In the genomic region with DNA sequence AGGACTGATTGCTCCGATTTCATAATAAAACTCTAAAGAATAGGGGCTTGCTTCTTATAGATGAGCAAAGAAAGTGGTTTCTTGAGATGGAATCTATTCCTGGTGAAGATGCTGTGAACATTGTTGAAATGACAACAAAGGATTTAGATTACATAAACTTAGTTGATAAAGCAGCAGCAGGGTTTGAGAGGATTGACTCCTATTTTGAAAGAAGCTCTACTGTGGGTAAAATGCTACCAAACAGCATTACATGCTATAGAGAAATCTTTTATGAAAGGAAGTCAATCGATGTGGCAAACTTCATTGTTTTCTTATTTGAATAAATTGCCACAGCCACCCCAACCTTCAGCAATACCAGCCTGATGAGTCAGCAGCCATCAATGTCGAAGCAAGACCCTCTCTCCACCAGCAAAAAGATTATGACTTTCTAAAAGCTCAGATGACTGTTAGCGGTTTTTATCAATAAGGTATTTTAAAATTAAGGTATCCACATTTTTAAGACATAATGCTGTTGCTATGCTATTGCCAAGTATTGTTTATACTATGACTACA, we compare ENCODE assay signal across 1 cellular context.
TF ChIP-seq lines count a peak whose summit lies in the region.

No MANE protein-coding gene starts in this region.

TF ChIP-seq in endothelial cell of umbilical vein, 7 proteins besides CTCF, POLR2A, EP300 and RAD21:
- no peak for TF ChIP-seq FOS (IDR thresholded peaks at IDR 0.05; ENCODE audit: borderline replicate concordance, insufficient read depth, low read length)
- TF ChIP-seq JUN (IDR thresholded peaks at IDR 0.05; ENCODE audit: borderline replicate concordance, insufficient read depth, insufficient read length, low read depth): no peak
- TF ChIP-seq GATA2 (IDR thresholded peaks at IDR 0.05; ENCODE audit: insufficient read depth, insufficient read length, low read depth, low read length): no peak
- TF ChIP-seq, protein P1, sequence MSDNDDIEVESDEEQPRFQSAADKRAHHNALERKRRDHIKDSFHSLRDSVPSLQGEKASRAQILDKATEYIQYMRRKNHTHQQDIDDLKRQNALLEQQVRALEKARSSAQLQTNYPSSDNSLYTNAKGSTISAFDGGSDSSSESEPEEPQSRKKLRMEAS (IDR thresholded peaks at IDR 0.05; ENCODE audit: insufficient read depth, insufficient read length): no peak
- no peak for TF ChIP-seq POLR2AphosphoS5 (IDR thresholded peaks at IDR 0.05; ENCODE audit: insufficient read depth, low read depth, low read length)
- TF ChIP-seq EZH2 (IDR thresholded peaks at IDR 0.05; ENCODE audit: borderline replicate concordance, low read depth, low read length, severe bottlenecking): no peak
- TF ChIP-seq MYC (IDR thresholded peaks at IDR 0.05; ENCODE audit: low read depth, low read length): no peak
